ENCODE assay signal across 1 cellular context in the genomic region with DNA sequence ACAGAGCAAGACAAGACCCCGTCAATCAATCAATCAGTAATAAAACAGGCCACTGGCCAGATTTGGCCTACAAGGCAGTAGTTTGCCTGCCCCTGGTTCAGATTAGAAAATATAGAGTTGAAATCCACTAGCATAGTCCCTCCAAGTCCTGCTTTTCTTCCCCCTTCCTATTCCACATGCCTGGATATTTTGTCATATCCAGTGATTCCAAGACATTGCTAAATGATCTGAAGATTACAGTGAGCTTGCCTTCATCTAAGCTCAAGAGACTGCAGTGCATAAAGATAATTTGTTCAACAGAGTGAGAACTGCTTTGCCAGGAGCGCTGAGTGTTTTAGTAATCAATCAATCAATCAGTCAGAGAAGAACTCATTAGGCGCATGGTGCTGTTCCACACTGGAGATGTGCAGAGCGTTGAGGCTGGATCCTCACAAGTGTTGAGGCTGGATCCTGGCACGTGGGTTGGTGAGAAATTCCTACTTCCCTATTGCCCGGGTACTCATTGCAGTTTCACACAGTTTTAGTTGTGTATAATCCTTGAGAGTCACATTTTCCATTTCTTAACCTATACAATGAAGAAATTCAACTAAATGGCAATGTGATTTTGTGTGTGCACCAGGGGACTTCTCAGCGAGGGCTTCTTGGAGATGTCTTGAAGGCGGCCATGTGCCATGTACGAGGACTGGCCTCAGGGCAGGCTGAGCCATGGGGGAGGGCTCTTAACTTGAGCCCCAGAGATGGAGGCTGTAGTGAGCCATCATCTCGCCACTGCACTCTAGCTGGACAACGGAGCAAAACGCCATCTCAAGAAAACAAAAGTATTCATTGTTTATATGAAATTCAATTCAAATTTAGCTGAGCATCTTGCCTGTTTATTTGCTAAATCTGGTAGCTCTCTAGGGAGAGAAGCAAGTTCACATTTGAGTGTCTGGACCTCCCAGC.
TF ChIP-seq lines count a peak whose summit lies in the region.

No MANE protein-coding gene starts in this region.

TF ChIP-seq in GM23338, 12 proteins besides CTCF, POLR2A, EP300 and RAD21:
- no peak for TF ChIP-seq ZNF462 (CRISPR knock-in tag; IDR thresholded peaks at IDR 0.05)
- no peak for TF ChIP-seq ZNF331 (CRISPR knock-in tag; IDR thresholded peaks at IDR 0.05; ENCODE audit: low read depth)
- no peak for TF ChIP-seq NANOG (IDR thresholded peaks at IDR 0.05; ENCODE audit: borderline replicate concordance)
- TF ChIP-seq CREB1 (CRISPR knock-in tag; IDR thresholded peaks at IDR 0.05; ENCODE audit: low read depth), result no peak
- TF ChIP-seq ZNF114 (CRISPR knock-in tag; IDR thresholded peaks at IDR 0.05), result no peak
- TF ChIP-seq, protein P1, sequence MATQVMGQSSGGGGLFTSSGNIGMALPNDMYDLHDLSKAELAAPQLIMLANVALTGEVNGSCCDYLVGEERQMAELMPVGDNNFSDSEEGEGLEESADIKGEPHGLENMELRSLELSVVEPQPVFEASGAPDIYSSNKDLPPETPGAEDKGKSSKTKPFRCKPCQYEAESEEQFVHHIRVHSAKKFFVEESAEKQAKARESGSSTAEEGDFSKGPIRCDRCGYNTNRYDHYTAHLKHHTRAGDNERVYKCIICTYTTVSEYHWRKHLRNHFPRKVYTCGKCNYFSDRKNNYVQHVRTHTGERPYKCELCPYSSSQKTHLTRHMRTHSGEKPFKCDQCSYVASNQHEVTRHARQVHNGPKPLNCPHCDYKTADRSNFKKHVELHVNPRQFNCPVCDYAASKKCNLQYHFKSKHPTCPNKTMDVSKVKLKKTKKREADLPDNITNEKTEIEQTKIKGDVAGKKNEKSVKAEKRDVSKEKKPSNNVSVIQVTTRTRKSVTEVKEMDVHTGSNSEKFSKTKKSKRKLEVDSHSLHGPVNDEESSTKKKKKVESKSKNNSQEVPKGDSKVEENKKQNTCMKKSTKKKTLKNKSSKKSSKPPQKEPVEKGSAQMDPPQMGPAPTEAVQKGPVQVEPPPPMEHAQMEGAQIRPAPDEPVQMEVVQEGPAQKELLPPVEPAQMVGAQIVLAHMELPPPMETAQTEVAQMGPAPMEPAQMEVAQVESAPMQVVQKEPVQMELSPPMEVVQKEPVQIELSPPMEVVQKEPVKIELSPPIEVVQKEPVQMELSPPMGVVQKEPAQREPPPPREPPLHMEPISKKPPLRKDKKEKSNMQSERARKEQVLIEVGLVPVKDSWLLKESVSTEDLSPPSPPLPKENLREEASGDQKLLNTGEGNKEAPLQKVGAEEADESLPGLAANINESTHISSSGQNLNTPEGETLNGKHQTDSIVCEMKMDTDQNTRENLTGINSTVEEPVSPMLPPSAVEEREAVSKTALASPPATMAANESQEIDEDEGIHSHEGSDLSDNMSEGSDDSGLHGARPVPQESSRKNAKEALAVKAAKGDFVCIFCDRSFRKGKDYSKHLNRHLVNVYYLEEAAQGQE (IDR thresholded peaks at IDR 0.05; ENCODE audit: unreplicated experiment), result no peak
- TF ChIP-seq EZH2 (IDR thresholded peaks at IDR 0.05; ENCODE audit: low read depth, unreplicated experiment), result no peak
- no peak for TF ChIP-seq EZH2phosphoT487 (IDR thresholded peaks at IDR 0.05; ENCODE audit: unreplicated experiment)
- no peak for TF ChIP-seq JUNB (IDR thresholded peaks at IDR 0.05; ENCODE audit: unreplicated experiment)
- no peak for TF ChIP-seq POLR2AphosphoS5 (IDR thresholded peaks at IDR 0.05; ENCODE audit: low read depth)
- TF ChIP-seq STAT1 (IDR thresholded peaks at IDR 0.05; ENCODE audit: unreplicated experiment), result no peak
- TF ChIP-seq ETS1 (IDR thresholded peaks at IDR 0.05), result no peak
